In the genomic region with DNA sequence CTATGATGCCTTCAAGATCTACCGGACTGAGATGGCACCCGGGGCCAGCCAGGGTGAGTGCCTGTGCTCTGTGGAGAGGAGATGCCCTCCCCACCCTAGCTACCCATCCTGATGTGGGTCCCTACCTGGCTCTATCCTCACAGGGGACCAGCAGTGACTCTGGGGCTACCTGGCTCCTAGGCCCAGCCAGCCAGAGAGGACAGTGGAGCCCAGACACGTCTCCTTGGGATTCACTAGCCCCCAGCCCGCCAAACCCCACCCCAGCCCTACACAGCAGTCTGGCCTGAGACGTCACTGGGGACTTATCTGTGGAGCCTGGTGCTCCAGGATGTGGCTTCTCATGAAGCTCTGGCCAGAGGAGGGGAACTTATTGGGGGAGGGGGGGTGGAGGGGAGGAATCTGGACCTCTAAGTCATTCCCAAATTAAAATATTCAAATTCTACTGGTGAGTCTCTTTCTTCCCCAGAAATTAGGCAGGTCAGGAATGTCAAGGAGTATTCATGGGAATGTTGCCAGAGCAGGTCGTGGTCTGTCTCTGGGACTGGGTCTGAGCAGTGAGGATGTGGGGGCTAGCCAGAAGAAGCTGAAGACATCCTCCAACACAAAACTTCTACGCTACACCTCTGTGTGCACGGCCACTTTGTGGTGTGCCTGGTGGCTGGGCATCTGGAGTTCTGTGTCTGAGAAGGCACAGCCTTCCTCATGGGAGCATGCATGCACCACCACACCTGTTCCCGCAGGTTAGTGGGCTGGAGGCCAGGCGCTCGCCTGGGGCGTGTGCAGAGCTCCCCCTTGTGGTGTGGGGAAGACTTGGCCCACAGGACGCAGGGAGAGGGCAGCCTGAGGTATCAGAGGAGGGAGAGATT, we compare ENCODE assay signal across 8 cellular contexts. TPM values are rescaled to one million over a fixed set of nuclear protein-coding genes. Genes with fewer than 3 reads are reported as not detected.
A peak's percentile ranks its signal among the peaks of the same experiment; 100 is the strongest.
DNase-seq lines count a peak whose midpoint lies in the region; ATAC-seq, FAIRE-seq and TF ChIP-seq lines count a peak whose summit lies in the region.

No MANE protein-coding gene starts in this region.

- intact Hi-C loops in stomach (cut with DNase I; ENCODE audit: low total_unique reads), result loop anchor here (5.0 kb wide), 1 partner anchor 47 kb away; no protein-coding TSS in a partner anchor

- no peak overlapping the region for H3K4me3 ChIP-seq in endodermal cell (ENCODE audit: low read length)
- no peak overlapping the region for H3K4me3 ChIP-seq in stomach

- H3K36me3 ChIP-seq in endodermal cell (ENCODE audit: control insufficient read depth, insufficient read depth, low read length) (no peaks in the 10 kb centered on the region), stomach (no peaks in the 10 kb centered on the region)

- no peaks in the 10 kb centered on the region for H3K9me3 ChIP-seq in endodermal cell (ENCODE audit: control insufficient read depth, low read length)
- H3K9me3 ChIP-seq in stomach, result no peaks in the 10 kb centered on the region

- no peaks in the 10 kb centered on the region for H3K36me3 Mint-ChIP-seq in endodermal cell (ENCODE audit: low read depth)
- H3K36me3 Mint-ChIP-seq in natural killer cell treated with Interleukin-12 subunit alpha and Interleukin-12 subunit beta and Interleukin-15 and Interleukin-18, amount 100 ng/mL, for 72 hours, result no peaks in the 10 kb centered on the region

- H3K27ac Mint-ChIP-seq in endodermal cell, result no peak overlapping the region
- no peak overlapping the region for H3K27ac Mint-ChIP-seq in natural killer cell treated with Interleukin-12 subunit alpha and Interleukin-12 subunit beta and Interleukin-15 and Interleukin-18, amount 100 ng/mL, for 72 hours

- no peak overlapping the region for H3K4me3 Mint-ChIP-seq in endodermal cell
- no peak overlapping the region for H3K4me3 Mint-ChIP-seq in natural killer cell treated with Interleukin-12 subunit alpha and Interleukin-12 subunit beta and Interleukin-15 and Interleukin-18, amount 100 ng/mL, for 72 hours

- peaks cover 49% of the 10 kb centered on the region for H3K27me3 Mint-ChIP-seq in endodermal cell (ENCODE audit: insufficient read depth)
- H3K27me3 Mint-ChIP-seq in natural killer cell treated with Interleukin-12 subunit alpha and Interleukin-12 subunit beta and Interleukin-15 and Interleukin-18, amount 100 ng/mL, for 72 hours, result peaks cover 0 to 2% of the 10 kb centered on the region in 2 donors

- peak; percentile 55 to 57 for ATAC-seq in natural killer cell treated with Interleukin-12 subunit alpha and Interleukin-12 subunit beta and Interleukin-15 and Interleukin-18, amount 100 ng/mL, for 72 hours
- ATAC-seq in GM21619 (IDR thresholded peaks at IDR 0.05; ENCODE audit: unreplicated experiment), result no peak

- whole genome bisulfite sequencing in endodermal cell (ENCODE audit: insufficient coverage in 1 of 2, insufficient read length in 1 of 2), 2 experiments, result 40 to 57% methylated on average over 1 to 13 of the region's 13 CpGs
- WGBS in stomach, 5 donors, result 19 to 42% (median 36%) methylated on average over 8 to 13 of the region's 13 CpGs

- no peak for TF ChIP-seq EP300 in stomach (IDR thresholded peaks at IDR 0.05)

- H3K27ac ChIP-seq in endodermal cell (ENCODE audit: low read depth, low read length), result no peak overlapping the region
- no peak overlapping the region for H3K27ac ChIP-seq in stomach

- peak; percentile 73 for FAIRE-seq in GM18507 (lab: Jason Lieb, UNC)

- peak; percentile 96 for TF ChIP-seq CTCF in endodermal cell (conservative IDR thresholded peaks at IDR 0.05)
- peak in 5 of 7 experiments; percentile 85 to 97 (median 90) for TF ChIP-seq CTCF in stomach (IDR thresholded peaks at IDR 0.05)

- in situ Hi-C loops in ACHN (cut with HindIII; ENCODE audit: low pct_ligation_motif_present, low pct_unique_long_range_greater_than_20kb, low sequenced_read_pairs), result no loop called here

- DNase-seq in ACHN (peak; percentile 38), GM18507 (ENCODE audit: extremely low spot score, insufficient read length, low read depth) (peak; percentile 62), NCI-H345 (lab: John Stamatoyannopoulos, UW) (peak; percentile 59), endodermal cell (peak; percentile 86), stomach (peak; percentile 88)
- peak; percentile 25 to 53 for DNase-seq in activated CD8-positive, alpha-beta memory T cell treated with anti-CD3 and anti-CD28 coated beads for 1 hour (ENCODE audit: extremely low read depth in 1 of 2, low read depth in 1 of 2)
- no peak for DNase-seq in natural killer cell treated with Interleukin-12 subunit alpha and Interleukin-12 subunit beta and Interleukin-15 and Interleukin-18, amount 100 ng/mL, for 72 hours (ENCODE audit: low spot score)

- H3K27me3 ChIP-seq in endodermal cell (ENCODE audit: control insufficient read depth, insufficient read depth, low read length, poor library complexity, severe bottlenecking) (no peaks in the 10 kb centered on the region), stomach (peaks cover 0 to 28% (median 0%) of the 10 kb centered on the region in 3 donors)

- H3K9me3 Mint-ChIP-seq in endodermal cell, result no peaks in the 10 kb centered on the region
- no peaks in the 10 kb centered on the region for H3K9me3 Mint-ChIP-seq in natural killer cell treated with Interleukin-12 subunit alpha and Interleukin-12 subunit beta and Interleukin-15 and Interleukin-18, amount 100 ng/mL, for 72 hours

- H3K9ac ChIP-seq in endodermal cell (ENCODE audit: extremely low read depth, low read length, poor library complexity, severe bottlenecking), result no peak overlapping the region

- H3K4me1 Mint-ChIP-seq in endodermal cell, result no peaks in the 10 kb centered on the region
- no peaks in the 10 kb centered on the region for H3K4me1 Mint-ChIP-seq in natural killer cell treated with Interleukin-12 subunit alpha and Interleukin-12 subunit beta and Interleukin-15 and Interleukin-18, amount 100 ng/mL, for 72 hours (ENCODE audit: low read depth in 2 of 2)

- TF ChIP-seq POLR2A in stomach (IDR thresholded peaks at IDR 0.05), result no peak

- H3K4me1 ChIP-seq in endodermal cell (ENCODE audit: control insufficient read depth, insufficient read depth, low read length) (no peaks in the 10 kb centered on the region), stomach (peaks cover 0 to 10% (median 0%) of the 10 kb centered on the region in 4 donors)

RNA-seq across cellular contexts. Expression of gene CMTM5, which starts 2.7 kb away (rescaled TPM):
- total RNA-seq in endodermal cell, result 1 to 10 TPM in 1 of 2 donors, under 1 TPM in 1; 0.40 to 1.4 TPM
- polyA plus RNA-seq in endodermal cell (2013, experiment 1 of 2), result 3.3 TPM
- 2.8 TPM for polyA plus RNA-seq in endodermal cell (2013, experiment 2 of 2)
- total RNA-seq in natural killer cell treated with Interleukin-12 subunit alpha and Interleukin-12 subunit beta and Interleukin-15 and Interleukin-18, amount 100 ng/mL, for 72 hours, result not detected
- 1 to 10 TPM in 1 of 5 donors, not detected in 4; 1.3 TPM for total RNA-seq in stomach
- 1 to 10 TPM in 1 of 3 donors, under 1 TPM in 2; 0.61 to 1.3 (median 0.87) TPM for polyA plus RNA-seq in stomach

RNA-seq across cellular contexts. Expression of gene IL25, which starts 7.0 kb away (rescaled TPM):
- not detected for total RNA-seq in endodermal cell
- polyA plus RNA-seq in endodermal cell (2013, experiment 1 of 2), result not detected
- not detected for polyA plus RNA-seq in endodermal cell (2013, experiment 2 of 2)
- total RNA-seq in natural killer cell treated with Interleukin-12 subunit alpha and Interleukin-12 subunit beta and Interleukin-15 and Interleukin-18, amount 100 ng/mL, for 72 hours, result not detected
- total RNA-seq in stomach, result not detected
- polyA plus RNA-seq in stomach, result not detected

RNA-seq across cellular contexts. Expression of gene EFS, which starts 14.6 kb away (rescaled TPM):
- total RNA-seq in endodermal cell, result 10 to 100 TPM; 69.9 to 96.4 TPM
- polyA plus RNA-seq in endodermal cell (2013, experiment 1 of 2), result 115 TPM
- 105 TPM for polyA plus RNA-seq in endodermal cell (2013, experiment 2 of 2)
- not detected for total RNA-seq in natural killer cell treated with Interleukin-12 subunit alpha and Interleukin-12 subunit beta and Interleukin-15 and Interleukin-18, amount 100 ng/mL, for 72 hours
- 1 to 10 TPM; 3.1 to 9.6 (median 5.5) TPM for total RNA-seq in stomach
- polyA plus RNA-seq in stomach, result 10 to 100 TPM in 1 of 3 donors, 1 to 10 TPM in 2; 3.4 to 20.6 (median 6.8) TPM

RNA-seq across cellular contexts. Expression of gene SLC22A17, which starts 26.9 kb away (rescaled TPM):
- total RNA-seq in endodermal cell (10 to 100 TPM; 49.9 to 89.0 TPM), stomach (10 to 100 TPM; 14.1 to 33.3 (median 22.3) TPM)
- 90.3 TPM for polyA plus RNA-seq in endodermal cell (2013, experiment 1 of 2)
- polyA plus RNA-seq in endodermal cell (2013, experiment 2 of 2), result 82.1 TPM
- total RNA-seq in natural killer cell treated with Interleukin-12 subunit alpha and Interleukin-12 subunit beta and Interleukin-15 and Interleukin-18, amount 100 ng/mL, for 72 hours, result under 1 TPM in 1 of 2 donors, not detected in 1; 0.42 TPM
- polyA plus RNA-seq in stomach, result 10 to 100 TPM in 2 of 3 donors, 1 to 10 TPM in 1; 7.0 to 18.3 (median 12.5) TPM

RNA-seq across cellular contexts. Expression of gene MYH6, which starts 28.5 kb away (rescaled TPM):
- not detected for total RNA-seq in endodermal cell
- polyA plus RNA-seq in endodermal cell (2013, experiment 1 of 2), result 0.53 TPM
- polyA plus RNA-seq in endodermal cell (2013, experiment 2 of 2), result 0.70 TPM
- total RNA-seq in natural killer cell treated with Interleukin-12 subunit alpha and Interleukin-12 subunit beta and Interleukin-15 and Interleukin-18, amount 100 ng/mL, for 72 hours, result under 1 TPM in 1 of 2 donors, not detected in 1; 0.28 TPM
- under 1 TPM in 1 of 5 donors, not detected in 4; 0.37 TPM for total RNA-seq in stomach
- polyA plus RNA-seq in stomach, result 1 to 10 TPM in 2 of 3 donors, under 1 TPM in 1; 0.50 to 3.2 (median 1.4) TPM

Comparison
In these comparisons a context has a peak if more than half of its experiments do, and no peak if none do; other contexts are left out.
1. RNA of gene EFS, which starts 14.6 kb away (total RNA-seq): 69.9 to 96.4 TPM in endodermal cell; 3.1 to 9.6 TPM in stomach and not detected in natural killer cell treated with Interleukin-12 subunit alpha and Interleukin-12 subunit beta and Interleukin-15 and Interleukin-18, amount 100 ng/mL, for 72 hours; every median in the first group is over 4 times any median in the second.